ENCODE assay signal across 18 cellular contexts in genomic region chr12:114760151-114760877, GRCh38.
A peak's percentile ranks its signal among the peaks of the same experiment; 100 is the strongest.
DNase-seq lines count a peak whose midpoint lies in the region; TF ChIP-seq lines count a peak whose summit lies in the region.
"Had no signal": no experiment of that assay in that cellular context is flagged by ENCODE, and none has a peak within 500 bp of the region (broad histone marks: within the 10 kb centered on the region; RNA-seq: fewer than 3 reads in every experiment).

No MANE protein-coding gene starts in this region.

- H3K4me1 ChIP-seq in PC-9 (replicated peaks; ENCODE audit: insufficient read depth) (peaks cover 3% of the 10 kb centered on the region; the same call in 1 of the 2 replicates), smooth muscle cell (ENCODE audit: low read depth) (peaks cover 4% of the 10 kb centered on the region), spleen (no peaks in the 10 kb centered on the region)
- H3K4me1 ChIP-seq: Peyer's patch had no signal

- H3K9me2 ChIP-seq in PC-9 (ENCODE audit: insufficient read depth), result no peaks in the 10 kb centered on the region

- CTCF ChIA-PET in PC-9 (lab: Charles Lee), result no interaction called here

- peak; percentile 78 for DNase-seq in ELF-1 (ENCODE audit: low read depth, low spot score)
- DNase-seq in PC-9, result peak in 1 of 2 experiments; percentile 59
- DNase-seq in islet precursor cell, result peak; percentile 97
- no peak for DNase-seq in smooth muscle cell (lab: John Stamatoyannopoulos, UW; ENCODE audit: unreplicated experiment)
- DNase-seq in nucleus accumbens (lab: John Stamatoyannopoulos, UW), result no peak
- no peak for DNase-seq in spleen
- no peak for DNase-seq in NOMO-1 (lab: John Stamatoyannopoulos, UW; ENCODE audit: unreplicated experiment in 2 of 2)
- DNase-seq: DMS53, EL, H7, NCI-H1092, NCI-H1436, NCI-H1930, NCI-H2227 treated with DMSO at 0.1 percent for 48 hours, NCI-H510A, Peyer's patch had no signal

- 0 out of 2 replicates have a peak overlapping the region, but pooled peaks have one; percentile 15 for H3K4me2 ChIP-seq in PC-9
- no peak overlapping the region for H3K4me2 ChIP-seq in smooth muscle cell

- no TSS peak for BruUV-seq in PC-9 (replicated peaks; lab: Mats Ljungman, UMichigan)

- H3K27ac ChIP-seq in PC-9 (no peak overlapping the region), smooth muscle cell (ENCODE audit: low read depth) (peak overlapping the region; percentile 71), spleen (no peak overlapping the region)
- H3K27ac ChIP-seq: C4-2B, Peyer's patch, SJSA1 had no signal

- TF ChIP-seq POLR2A in spleen (IDR thresholded peaks at IDR 0.05), result no peak

- H3K4me3 ChIP-seq in PC-9 (no peak overlapping the region), smooth muscle cell (no peak overlapping the region), spleen (no peak overlapping the region)
- H3K4me3 ChIP-seq: Peyer's patch, SJSA1 had no signal

- no peaks in the 10 kb centered on the region for H3F3A ChIP-seq in PC-9 (ENCODE audit: insufficient read depth, low read depth)
- H3F3A ChIP-seq in smooth muscle cell (ENCODE audit: low read depth), result peaks cover 18% of the 10 kb centered on the region

- H3K9ac ChIP-seq in smooth muscle cell (ENCODE audit: low read depth), result no peak overlapping the region

- H3K79me2 ChIP-seq in PC-9 (ENCODE audit: low read depth) (no peaks in the 10 kb centered on the region), smooth muscle cell (ENCODE audit: low read depth) (no peaks in the 10 kb centered on the region)

- POLR2A ChIA-PET in PC-9 (lab: Charles Lee; ENCODE audit: unreplicated experiment), result no interaction called here

- H4K20me1 ChIP-seq in PC-9 (ENCODE audit: insufficient read depth) (no peaks in the 10 kb centered on the region), smooth muscle cell (ENCODE audit: low read depth) (no peaks in the 10 kb centered on the region)

- no peaks in the 10 kb centered on the region for H3K9me3 ChIP-seq in PC-9 (ENCODE audit: insufficient read depth, low read depth)
- H3K9me3 ChIP-seq in smooth muscle cell (replicated peaks; ENCODE audit: low read depth), result no peaks in the 10 kb centered on the region
- H3K9me3 ChIP-seq in spleen, result no peaks in the 10 kb centered on the region
- H3K9me3 ChIP-seq: Peyer's patch, SJSA1 had no signal

- 50% methylated on average over 10 of the region's 10 CpGs for WGBS in smooth muscle cell (ENCODE audit: low lambda C conversion rate)
- 73 to 86% (median 79%) methylated on average over 10 of the region's 10 CpGs for WGBS in spleen, 5 donors

- no peak for TF ChIP-seq CTCF in PC-9 (conservative IDR thresholded peaks at IDR 0.05)
- TF ChIP-seq CTCF in smooth muscle cell (IDR thresholded peaks at IDR 0.05; ENCODE audit: borderline replicate concordance, insufficient read depth, poor library complexity, severe bottlenecking), result no peak
- TF ChIP-seq CTCF in spleen (IDR thresholded peaks at IDR 0.05 in 8 of 11, conservative IDR thresholded peaks at IDR 0.05 in 3 of 11), result no peak

- H3K36me3 ChIP-seq in PC-9 (ENCODE audit: low read depth), result no peaks in the 10 kb centered on the region
- H3K36me3 ChIP-seq in smooth muscle cell (ENCODE audit: low read depth), result no peaks in the 10 kb centered on the region
- H3K36me3 ChIP-seq in spleen, result no peaks in the 10 kb centered on the region
- H3K36me3 ChIP-seq: Peyer's patch, SJSA1 had no signal

- intact Hi-C loops in PC-9 (cut with micrococcal nuclease; ENCODE audit: unreplicated experiment) (no loop called here), spleen (cut with DNase I; ENCODE audit: low total_unique reads) (no loop called here)

- H2AFZ ChIP-seq in PC-9 (no peak overlapping the region), smooth muscle cell (ENCODE audit: low read depth) (no peak overlapping the region)

- H3K27me3 ChIP-seq in PC-9 (ENCODE audit: insufficient read depth, low read depth) (peaks cover 12% of the 10 kb centered on the region; the same call in 1 of the 2 replicates), smooth muscle cell (ENCODE audit: low read depth) (no peaks in the 10 kb centered on the region), spleen (replicated peaks in 1 of 7) (no peaks in the 10 kb centered on the region)
- H3K27me3 ChIP-seq: Peyer's patch, SJSA1 had no signal

Comparison
In these comparisons a context has a peak if more than half of its experiments do, and no peak if none do; other contexts are left out.
1. DNase-seq: peak in ELF-1 (single experiment) and islet precursor cell (single experiment); none in smooth muscle cell (single experiment), nucleus accumbens (0 of 56), spleen (single experiment) and NOMO-1 (0 of 2).